ENCODE assay signal across 8 cellular contexts in the genomic region with DNA sequence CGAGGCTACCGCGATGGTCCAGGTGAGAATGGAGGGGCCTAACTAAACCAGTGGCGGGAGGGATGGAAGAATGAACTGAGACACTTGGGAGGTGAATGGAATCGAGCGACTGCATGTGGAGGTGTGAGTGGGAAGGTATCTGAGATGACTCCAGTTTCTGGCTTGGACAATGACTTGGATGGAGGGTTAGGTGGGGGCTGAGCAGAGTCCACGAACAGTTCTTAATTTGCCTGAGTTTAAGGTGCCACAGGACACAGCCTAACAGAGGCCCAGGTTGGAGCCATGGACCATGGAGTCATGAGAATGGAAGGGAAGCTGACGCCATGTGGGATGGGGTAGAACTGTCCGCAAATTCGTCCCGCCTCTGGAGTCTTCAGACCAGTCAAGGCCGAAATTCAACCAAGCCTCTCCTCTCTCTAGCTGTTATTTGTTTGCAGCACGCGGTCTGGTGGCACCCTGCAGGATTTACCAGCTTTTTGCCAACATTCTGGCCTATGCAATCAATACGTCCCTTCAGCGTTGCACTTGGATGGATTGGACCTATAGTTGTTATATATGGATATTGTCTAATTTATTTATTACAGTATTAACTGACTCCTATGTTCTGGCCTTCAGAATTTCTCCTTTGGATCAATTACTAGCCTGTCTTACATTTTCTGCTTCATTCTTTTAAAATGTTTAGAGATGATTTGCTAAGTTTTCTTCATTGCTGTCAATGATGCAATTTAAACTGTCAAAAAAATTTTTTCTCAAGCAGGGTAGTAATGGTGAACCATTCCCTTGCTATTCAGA. TPM values are rescaled to one million over a fixed set of nuclear protein-coding genes. Genes with fewer than 3 reads are reported as not detected.
DNase-seq lines count a peak whose midpoint lies in the region; ATAC-seq and TF ChIP-seq lines count a peak whose summit lies in the region.

No MANE protein-coding gene starts in this region.

- H3K27me3 ChIP-seq in left ventricle myocardium inferior (ENCODE audit: low read depth) (no peaks in the 10 kb centered on the region), lung (ENCODE audit: control insufficient read depth, insufficient read depth) (no peaks in the 10 kb centered on the region), vagina (no peaks in the 10 kb centered on the region)

- H3K36me3 ChIP-seq in left ventricle myocardium inferior, result peaks cover 20% of the 10 kb centered on the region
- peaks cover 6 to 8% of the 10 kb centered on the region in 2 donors for H3K36me3 ChIP-seq in lung (ENCODE audit: control insufficient read depth in 2 of 2, insufficient read depth in 2 of 2, low read length in 2 of 2)
- no peaks in the 10 kb centered on the region for H3K36me3 ChIP-seq in vagina

- intact Hi-C loops in left ventricle myocardium inferior (cut with micrococcal nuclease) (no loop called here), left cardiac atrium (cut with DNase I) (loop anchor here in 1 of 2 donors (5.0 to 10.0 kb wide), 2 partner anchors 221 to 726 kb away; a partner anchor contains a TSS), vagina (cut with DNase I) (loop anchor here (10.0 kb wide), 1 partner anchor 324 kb away; a partner anchor contains a TSS)

- DNase-seq in left ventricle myocardium inferior (no peak), left cardiac atrium (no peak), astrocyte of the cerebellum (ENCODE audit: low read depth) (no peak), lung (ENCODE audit: low spot score) (no peak), vagina (ENCODE audit: extremely low spot score in 2 of 2) (no peak)
- no peak for DNase-seq in stimulated activated naive CD4-positive, alpha-beta T cell (lab: John Stamatoyannopoulos, UW)

- in situ Hi-C loops in astrocyte of the cerebellum (cut with HindIII; ENCODE audit: low sequenced_read_pairs), result no loop called here

- peaks cover 32% of the 10 kb centered on the region for H3K4me1 ChIP-seq in left ventricle myocardium inferior
- H3K4me1 ChIP-seq in lung (ENCODE audit: control insufficient read depth in 2 of 2, insufficient read depth in 2 of 2, low read length in 2 of 2), result peaks cover 3 to 14% of the 10 kb centered on the region in 2 donors
- peaks cover 28% of the 10 kb centered on the region for H3K4me1 ChIP-seq in vagina

- H3K27ac ChIP-seq in left ventricle myocardium inferior (replicated peaks) (peak overlapping the region; percentile 83), lung (ENCODE audit: low read depth in 1 of 2, low read length in 1 of 2) (peak overlapping the region in 1 of 2 donors; percentile 82), vagina (peak overlapping the region; percentile 72)

- ATAC-seq in left cardiac atrium (no peak), lung (ENCODE audit: insufficient read depth, low FRiP score) (no peak), HG03342 (IDR thresholded peaks at IDR 0.05; ENCODE audit: unreplicated experiment) (no peak), GM21717 (IDR thresholded peaks at IDR 0.05; ENCODE audit: unreplicated experiment) (no peak)

- TF ChIP-seq CTCF in left ventricle myocardium inferior (IDR thresholded peaks at IDR 0.05; ENCODE audit: borderline replicate concordance) (no peak), astrocyte of the cerebellum (IDR thresholded peaks at IDR 0.05; ENCODE audit: low read depth, low read length, missing control alignments) (no peak), lung (IDR thresholded peaks at IDR 0.05; ENCODE audit: control extremely low read depth, extremely low read depth) (no peak), vagina (IDR thresholded peaks at IDR 0.05) (no peak)

- no peaks in the 10 kb centered on the region for H3K9me3 ChIP-seq in left ventricle myocardium inferior (replicated peaks)
- H3K9me3 ChIP-seq in lung (ENCODE audit: control insufficient read depth in 2 of 2, insufficient read depth in 1 of 2, low read length in 1 of 2), result no peaks in the 10 kb centered on the region
- H3K9me3 ChIP-seq in vagina, result no peaks in the 10 kb centered on the region

- peak overlapping the region; percentile 98 for H3K4me3 ChIP-seq in left ventricle myocardium inferior
- peak overlapping the region; percentile 71 for H3K4me3 ChIP-seq in astrocyte of the cerebellum (ENCODE audit: low read depth, low read length)
- H3K4me3 ChIP-seq in lung, result peak overlapping the region; percentile 30
- H3K4me3 ChIP-seq in vagina, result peak overlapping the region; percentile 69

- 56% methylated on average over 16 of the region's 16 CpGs for WGBS in lung, 2 donors

- TF ChIP-seq POLR2A in vagina (IDR thresholded peaks at IDR 0.05), result no peak

RNA-seq across cellular contexts. Expression of a gene that starts 0.9 kb away (rescaled TPM):
- total RNA-seq in left ventricle myocardium inferior (81.2 TPM), left cardiac atrium (100 to 1,000 TPM in 1 of 2 donors, 10 to 100 TPM in 1; 91.6 to 102 TPM), lung (10 to 100 TPM; 12.0 to 36.4 TPM), vagina (59.7 TPM)
- 10 to 100 TPM; 43.0 to 64.5 TPM for polyA plus RNA-seq in lung

RNA-seq across cellular contexts. Expression of a gene that starts 30.0 kb away (rescaled TPM):
- 54.9 TPM for total RNA-seq in left ventricle myocardium inferior
- total RNA-seq in left cardiac atrium, result 10 to 100 TPM; 67.4 to 79.7 TPM
- 100 to 1,000 TPM in 1 of 2 donors, 10 to 100 TPM in 1; 88.4 to 117 TPM for total RNA-seq in lung
- polyA plus RNA-seq in lung, result 10 to 100 TPM; 33.4 to 73.8 TPM
- 68.5 TPM for total RNA-seq in vagina

RNA-seq across cellular contexts. Expression of a gene that starts 49.8 kb away (rescaled TPM):
- total RNA-seq in left ventricle myocardium inferior, result 17.8 TPM
- 10 to 100 TPM; 21.8 to 33.0 TPM for total RNA-seq in left cardiac atrium
- 10 to 100 TPM; 20.9 to 84.1 TPM for total RNA-seq in lung
- 10 to 100 TPM; 32.3 to 88.1 TPM for polyA plus RNA-seq in lung
- total RNA-seq in vagina, result 55.7 TPM

Comparison
In these comparisons a context has a peak if more than half of its experiments do, and no peak if none do; other contexts are left out.
1. H3K4me3 ChIP-seq: peak in every context shown above with its lines; median percentile 98 in left ventricle myocardium inferior; 71 in astrocyte of the cerebellum; 69 in vagina; 30 in lung.